19 cellular contexts compared by ENCODE assay signal in the genomic region with DNA sequence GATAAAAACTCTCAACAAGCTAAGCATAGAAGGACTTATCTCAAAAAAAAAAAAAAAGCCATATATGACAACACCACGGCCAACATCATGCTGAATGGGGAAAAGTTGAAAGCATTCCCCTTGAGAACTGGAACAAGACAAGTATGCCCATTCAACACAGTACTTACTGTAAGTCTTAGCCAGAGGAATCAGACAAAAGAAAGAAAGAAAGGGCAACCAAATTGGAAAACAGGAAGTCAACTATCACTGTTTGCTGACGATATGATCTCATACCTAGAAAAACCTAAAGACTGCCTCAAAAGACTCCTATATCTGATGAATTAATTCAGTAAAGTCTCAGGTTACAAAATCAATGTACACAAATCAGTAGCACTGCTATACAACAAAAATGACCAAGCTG. TPM values are rescaled to one million over a fixed set of nuclear protein-coding genes. Genes with fewer than 3 reads are reported as not detected.
A peak's percentile ranks its signal among the peaks of the same experiment; 100 is the strongest.
DNase-seq lines count a peak whose midpoint lies in the region; ATAC-seq lines count a peak whose summit lies in the region.
"Had no signal": no experiment of that assay in that cellular context is flagged by ENCODE, and none has a peak within 500 bp of the region (broad histone marks: within the 10 kb centered on the region; RNA-seq: fewer than 3 reads in every experiment).

No MANE protein-coding gene starts in this region.

- H3K4me3 Mint-ChIP-seq in activated naive CD4-positive, alpha-beta T cell treated with anti-CD3 and anti-CD28 coated beads, Interleukin-2, amount 10 ng/mL, durations not matched to agents 7 days and 5 days = peak overlapping the region; percentile 83
- H3K4me3 Mint-ChIP-seq in T-cell = peak overlapping the region; percentile 64 to 85 (median 75)
- peak overlapping the region; percentile 95 for H3K4me3 Mint-ChIP-seq in activated naive CD8-positive, alpha-beta T cell treated with anti-CD3 and anti-CD28 coated beads, Interleukin-2, amount 10 ng/mL, durations not matched to agents 7 days and 5 days
- peak overlapping the region; percentile 77 to 82 for H3K4me3 Mint-ChIP-seq in stimulated activated naive CD8-positive, alpha-beta T cell treated with anti-CD3 and anti-CD28 coated beads, Interleukin-15, amount 100 ng/mL, for 72 hours

- H3K9me3 ChIP-seq in Karpas-422 (ENCODE audit: low read length) = no peaks in the 10 kb centered on the region
- H3K9me3 ChIP-seq: Caco-2, mucosa of descending colon, suprapubic skin had no signal

- peak overlapping the region; percentile 92 for H3K27ac Mint-ChIP-seq in activated naive CD4-positive, alpha-beta T cell treated with anti-CD3 and anti-CD28 coated beads, Interleukin-2, amount 10 ng/mL, durations not matched to agents 7 days and 5 days
- peak overlapping the region; percentile 96 to 99 for H3K27ac Mint-ChIP-seq in T-cell
- H3K27ac Mint-ChIP-seq in activated naive CD8-positive, alpha-beta T cell treated with anti-CD3 and anti-CD28 coated beads, Interleukin-2, amount 10 ng/mL, durations not matched to agents 7 days and 5 days = peak overlapping the region; percentile 98
- H3K27ac Mint-ChIP-seq in stimulated activated naive CD8-positive, alpha-beta T cell treated with anti-CD3 and anti-CD28 coated beads, Interleukin-15, amount 100 ng/mL, for 72 hours = peak overlapping the region in 1 of 2 donors; percentile 46

- no peak overlapping the region for H3K9ac ChIP-seq in Karpas-422 (ENCODE audit: low read length)

- no peaks in the 10 kb centered on the region for H3K4me1 ChIP-seq in Karpas-422 (ENCODE audit: low read length)
- H3K4me1 ChIP-seq: Caco-2 had no signal

- H3K36me3 ChIP-seq in Karpas-422 (ENCODE audit: insufficient read depth, low read length) = no peaks in the 10 kb centered on the region
- H3K36me3 ChIP-seq: cardiac muscle cell, suprapubic skin had no signal

- H2AFZ ChIP-seq in Karpas-422 (ENCODE audit: low read length) = no peak overlapping the region

- no peaks in the 10 kb centered on the region for H3K27me3 Mint-ChIP-seq in activated naive CD4-positive, alpha-beta T cell treated with anti-CD3 and anti-CD28 coated beads, Interleukin-2, amount 10 ng/mL, durations not matched to agents 7 days and 5 days
- H3K27me3 Mint-ChIP-seq in T-cell = no peaks in the 10 kb centered on the region
- no peaks in the 10 kb centered on the region for H3K27me3 Mint-ChIP-seq in activated naive CD8-positive, alpha-beta T cell treated with anti-CD3 and anti-CD28 coated beads, Interleukin-2, amount 10 ng/mL, durations not matched to agents 7 days and 5 days
- no peaks in the 10 kb centered on the region for H3K27me3 Mint-ChIP-seq in stimulated activated naive CD8-positive, alpha-beta T cell treated with anti-CD3 and anti-CD28 coated beads, Interleukin-15, amount 100 ng/mL, for 72 hours

- peaks cover 21% of the 10 kb centered on the region for H3K36me3 Mint-ChIP-seq in activated naive CD4-positive, alpha-beta T cell treated with anti-CD3 and anti-CD28 coated beads, Interleukin-2, amount 10 ng/mL, durations not matched to agents 7 days and 5 days
- no peaks in the 10 kb centered on the region for H3K36me3 Mint-ChIP-seq in T-cell
- H3K36me3 Mint-ChIP-seq in activated naive CD8-positive, alpha-beta T cell treated with anti-CD3 and anti-CD28 coated beads, Interleukin-2, amount 10 ng/mL, durations not matched to agents 7 days and 5 days = peaks cover 12% of the 10 kb centered on the region

- no peak overlapping the region for H3K4me2 ChIP-seq in Karpas-422 (ENCODE audit: low read depth, low read length, poor library complexity, severe bottlenecking)

- H3K9me3 Mint-ChIP-seq in activated naive CD4-positive, alpha-beta T cell treated with anti-CD3 and anti-CD28 coated beads, Interleukin-2, amount 10 ng/mL, durations not matched to agents 7 days and 5 days = peaks cover 7% of the 10 kb centered on the region
- H3K9me3 Mint-ChIP-seq in T-cell = no peaks in the 10 kb centered on the region
- H3K9me3 Mint-ChIP-seq in activated naive CD8-positive, alpha-beta T cell treated with anti-CD3 and anti-CD28 coated beads, Interleukin-2, amount 10 ng/mL, durations not matched to agents 7 days and 5 days = peaks cover 3% of the 10 kb centered on the region
- no peaks in the 10 kb centered on the region for H3K9me3 Mint-ChIP-seq in stimulated activated naive CD8-positive, alpha-beta T cell treated with anti-CD3 and anti-CD28 coated beads, Interleukin-15, amount 100 ng/mL, for 72 hours

- no peaks in the 10 kb centered on the region for H3K9me2 ChIP-seq in Karpas-422 (replicated peaks; ENCODE audit: insufficient read depth, low read length)

- no peak overlapping the region for H3K27ac ChIP-seq in Karpas-422 (ENCODE audit: low read length)
- H3K27ac ChIP-seq: cardiac muscle cell, SK-N-MC, suprapubic skin had no signal

- H3K4me1 Mint-ChIP-seq in activated naive CD4-positive, alpha-beta T cell treated with anti-CD3 and anti-CD28 coated beads, Interleukin-2, amount 10 ng/mL, durations not matched to agents 7 days and 5 days = peaks cover 81% of the 10 kb centered on the region
- peaks cover 61 to 74% (median 67%) of the 10 kb centered on the region in 3 donors for H3K4me1 Mint-ChIP-seq in T-cell
- peaks cover 53% of the 10 kb centered on the region for H3K4me1 Mint-ChIP-seq in activated naive CD8-positive, alpha-beta T cell treated with anti-CD3 and anti-CD28 coated beads, Interleukin-2, amount 10 ng/mL, durations not matched to agents 7 days and 5 days
- peaks cover 64% of the 10 kb centered on the region for H3K4me1 Mint-ChIP-seq in stimulated activated naive CD8-positive, alpha-beta T cell treated with anti-CD3 and anti-CD28 coated beads, Interleukin-15, amount 100 ng/mL, for 72 hours

- H3K4me3 ChIP-seq in Karpas-422 (ENCODE audit: low read length) = no peak overlapping the region
- H3K4me3 ChIP-seq: cardiac muscle cell, mucosa of descending colon, SK-N-MC, suprapubic skin had no signal

- ATAC-seq in T-cell (replicated peaks in 1 of 4) (peak; percentile 30 to 39 (median 32)), HG02642 (IDR thresholded peaks at IDR 0.05; ENCODE audit: poor library complexity, unreplicated experiment) (no peak)
- ATAC-seq in activated naive CD8-positive, alpha-beta T cell treated with anti-CD3 and anti-CD28 coated beads, Interleukin-2, amount 10 ng/mL, durations not matched to agents 7 days and 5 days (ENCODE audit: low read depth) = peak; percentile 8
- ATAC-seq in stimulated activated naive CD8-positive, alpha-beta T cell treated with anti-CD3 and anti-CD28 coated beads, Interleukin-15, amount 100 ng/mL, for 72 hours = no peak
- ATAC-seq: left ventricle myocardium superior, mucosa of descending colon, right cardiac atrium had no signal

- POLR2A ChIA-PET in T-cell (lab: Charles Lee) = interaction anchor here (0.6 to 1.4 kb wide), 6 partner anchors 14 to 166 kb away, joined by 3 to 8 read pairs (median 4); no protein-coding TSS in a partner anchor
- POLR2A ChIA-PET in activated naive CD8-positive, alpha-beta T cell treated with anti-CD3 and anti-CD28 coated beads, Interleukin-2, amount 10 ng/mL, durations not matched to agents 7 days and 5 days (lab: Charles Lee) = interaction anchor here (0.6 to 5.0 kb wide), 3 partner anchors 9 to 67 kb away, joined by 3 to 83 read pairs (median 3); a partner anchor contains a TSS

- H3K27me3 ChIP-seq in Karpas-422 (ENCODE audit: low read length) = 0 out of 2 replicates have a peak, but pooled peaks cover 2% of the 10 kb centered on the region
- H3K27me3 ChIP-seq: cardiac muscle cell, suprapubic skin had no signal

- DNase-seq in activated naive CD4-positive, alpha-beta T cell treated with anti-CD3 and anti-CD28 coated beads, Interleukin-2, amount 10 ng/mL, durations not matched to agents 7 days and 5 days = no peak
- DNase-seq in activated naive CD4-positive, alpha-beta T cell treated with Interleukin-2 at 50 U/mL for 16 hours = no peak
- DNase-seq in T-cell (no peak), T1000 (lab: John Stamatoyannopoulos, UW) (no peak), Karpas-422 (no peak)
- DNase-seq in activated naive CD8-positive, alpha-beta T cell treated with anti-CD3 and anti-CD28 coated beads, Interleukin-2, amount 10 ng/mL, durations not matched to agents 7 days and 5 days = no peak
- DNase-seq in stimulated activated naive CD8-positive, alpha-beta T cell treated with anti-CD3 and anti-CD28 coated beads, Interleukin-15, amount 100 ng/mL, for 72 hours = no peak
- DNase-seq: Caco-2, glutamatergic neuron, left ventricle myocardium superior, mucosa of descending colon, NCI-H1048, NCI-H526 treated with DMSO at 0.1 percent for 48 hours, occipital lobe, right cardiac atrium had no signal

- no peaks in the 10 kb centered on the region for H4K20me1 ChIP-seq in Karpas-422 (ENCODE audit: insufficient read depth, low read depth, low read length)

- H3K79me2 ChIP-seq in Karpas-422 (ENCODE audit: low read length) = no peaks in the 10 kb centered on the region

- CTCF ChIA-PET in activated naive CD4-positive, alpha-beta T cell treated with anti-CD3 and anti-CD28 coated beads, Interleukin-2, amount 10 ng/mL, durations not matched to agents 7 days and 5 days (lab: Charles Lee) = interaction anchor here (0.8 to 1.6 kb wide), 3 partner anchors 11 to 25 kb away, joined by 3 to 4 read pairs (median 3); a partner anchor contains a TSS
- CTCF ChIA-PET in T-cell (lab: Charles Lee) = interaction anchor here (0.6 to 2.1 kb wide), 7 partner anchors 10 to 1186 kb away, joined by 3 to 8 read pairs (median 5); no protein-coding TSS in a partner anchor

RNA-seq across cellular contexts. Expression of a gene that starts 24.6 kb away (rescaled TPM):
- 100 to 1,000 TPM in 2 of 5 donors, 10 to 100 TPM in 3; 51.3 to 421 (median 57.3) TPM for total RNA-seq in T-cell
- total RNA-seq in activated naive CD8-positive, alpha-beta T cell treated with anti-CD3 and anti-CD28 coated beads, Interleukin-2, amount 10 ng/mL, durations not matched to agents 7 days and 5 days = 10 to 100 TPM; 51.4 to 53.8 TPM
- not detected in 2 replicates for total RNA-seq in Karpas-422 (2014; rRNA removed; shearing (Covaris generic); ENCODE audit: low replicate concordance)

Comparison
In these comparisons a context has a peak if more than half of its experiments do, and no peak if none do; other contexts are left out.
1. ATAC-seq: peak in T-cell (4 of 4) and activated naive CD8-positive, alpha-beta T cell treated with anti-CD3 and anti-CD28 coated beads, Interleukin-2, amount 10 ng/mL, durations not matched to agents 7 days and 5 days (single experiment); none in stimulated activated naive CD8-positive, alpha-beta T cell treated with anti-CD3 and anti-CD28 coated beads, Interleukin-15, amount 100 ng/mL, for 72 hours (single experiment) and HG02642 (single experiment).
2. RNA of a gene that starts 24.6 kb away (total RNA-seq): 51.3 to 421 TPM in T-cell and 51.4 to 53.8 TPM in activated naive CD8-positive, alpha-beta T cell treated with anti-CD3 and anti-CD28 coated beads, Interleukin-2, amount 10 ng/mL, durations not matched to agents 7 days and 5 days; not detected in Karpas-422; every median in the first group is over 10 times any median in the second.
3. Peak in every context shown above with its lines, with median percentiles within 50 percentile points of each other: H3K4me3 Mint-ChIP-seq.